Comparison of ENCODE assay signal across 13 cellular contexts in genomic region chrX:110944323-110944761, GRCh38.
DNase-seq lines count a peak whose midpoint lies in the region; FAIRE-seq and TF ChIP-seq lines count a peak whose summit lies in the region.
"Had no signal": no experiment of that assay in that cellular context is flagged by ENCODE, and none has a peak within 500 bp of the region (broad histone marks: within the 10 kb centered on the region; RNA-seq: fewer than 3 reads in every experiment).

No MANE protein-coding gene starts in this region.

- H3K27ac Mint-ChIP-seq in mesothelial cell of epicardium, result no peak overlapping the region
- H3K27ac Mint-ChIP-seq: activated T-helper 2 cell treated with anti-CD3 and anti-CD28 coated beads, Interferon-gamma antibody, Interleukin-2, Interleukin-4, amounts not matched to agents 10 μg/mL and 5 μg/mL and 100 μg/mL, durations not matched to agents 14 hours and 24 hours and 36 hours had no signal

- no peaks in the 10 kb centered on the region for H3K9me3 Mint-ChIP-seq in mesothelial cell of epicardium
- H3K9me3 Mint-ChIP-seq: activated T-helper 2 cell treated with anti-CD3 and anti-CD28 coated beads, Interferon-gamma antibody, Interleukin-2, Interleukin-4, amounts not matched to agents 10 μg/mL and 5 μg/mL and 100 μg/mL, durations not matched to agents 14 hours and 24 hours and 36 hours had no signal

- H3K4me1 ChIP-seq in breast epithelium, result no peaks in the 10 kb centered on the region

- TF ChIP-seq POLR2A in breast epithelium (IDR thresholded peaks at IDR 0.05), result no peak

- TF ChIP-seq CTCF in breast epithelium (IDR thresholded peaks at IDR 0.05), result no peak
- no peak for TF ChIP-seq CTCF in mesothelial cell of epicardium (IDR thresholded peaks at IDR 0.05; ENCODE audit: unreplicated experiment)

- intact Hi-C loops in breast epithelium (cut with DNase I; ENCODE audit: low total_unique reads), result no loop called here

- no peaks in the 10 kb centered on the region for H3K9me3 ChIP-seq in breast epithelium

- FAIRE-seq in urothelium cell line (lab: Jason Lieb, UNC), result no peak
- FAIRE-seq: K562, kidney, TTC549 had no signal

- DNase-seq in NCI-H2081 (lab: John Stamatoyannopoulos, UW) (peak; percentile 44 to 56), NCI-H2081 treated with DMSO at 0.1 percent for 48 hours (lab: John Stamatoyannopoulos, UW) (no peak), breast epithelium (ENCODE audit: low spot score in 2 of 2) (peak; percentile 39 to 47), mesothelial cell of epicardium (ENCODE audit: low spot score in 2 of 2, unreplicated experiment in 2 of 2) (no peak), urothelium cell line (ENCODE audit: low spot score) (peak; percentile 23), NCI-H446 treated with DMSO at 0.1 percent for 48 hours (lab: John Stamatoyannopoulos, UW) (no peak), kidney tubule cell (ENCODE audit: low spot score) (no peak), NOMO-1 treated with DMSO at 0.1 percent for 48 hours (lab: John Stamatoyannopoulos, UW; ENCODE audit: unreplicated experiment) (no peak)
- DNase-seq: kidney, PC-3 had no signal

- no peaks in the 10 kb centered on the region for H3K36me3 ChIP-seq in breast epithelium

- peaks cover 8% of the 10 kb centered on the region for H3K4me1 Mint-ChIP-seq in mesothelial cell of epicardium

- peaks cover 89% of the 10 kb centered on the region for H3K27me3 Mint-ChIP-seq in mesothelial cell of epicardium (ENCODE audit: low read depth)

- peak overlapping the region; percentile 61 for H3K4me3 Mint-ChIP-seq in mesothelial cell of epicardium

- peak overlapping the region; percentile 76 for H3K27ac ChIP-seq in breast epithelium

- H3K27me3 ChIP-seq in breast epithelium, result peaks cover 0 to 48% of the 10 kb centered on the region in 2 donors

- no peaks in the 10 kb centered on the region for H3K36me3 Mint-ChIP-seq in mesothelial cell of epicardium

- peak overlapping the region; percentile 37 to 60 (median 49) for H3K4me3 ChIP-seq in breast epithelium
- H3K4me3 ChIP-seq: K562 had no signal

Comparison
In these comparisons a context has a peak if more than half of its experiments do, and no peak if none do; other contexts are left out.
1. DNase-seq: peak in NCI-H2081 (2 of 2), breast epithelium (2 of 2) and urothelium cell line (single experiment); none in NCI-H2081 treated with DMSO at 0.1 percent for 48 hours (single experiment), mesothelial cell of epicardium (0 of 2), NCI-H446 treated with DMSO at 0.1 percent for 48 hours (single experiment), kidney tubule cell (single experiment) and NOMO-1 treated with DMSO at 0.1 percent for 48 hours (single experiment).